Comparison of ENCODE assay signal across 8 cellular contexts in genomic region chr3:143118630-143119008, GRCh38. TPM values are rescaled to one million over a fixed set of nuclear protein-coding genes. Genes with fewer than 3 reads are reported as not detected.
DNase-seq lines count a peak whose midpoint lies in the region; ATAC-seq and TF ChIP-seq lines count a peak whose summit lies in the region.

No MANE protein-coding gene starts in this region.

- no peaks in the 10 kb centered on the region for H3K9me3 Mint-ChIP-seq in HFFc6

- peak overlapping the region; percentile 55 for H3K27ac Mint-ChIP-seq in HFFc6

- dilution Hi-C loops in mammary epithelial cell (cut with HindIII; ENCODE audit: low sequenced_read_pairs), result no loop called here

- no peak for DNase-seq in AG04449 (ENCODE audit: low read depth, low spot score)
- no peak for DNase-seq in HFFc6
- DNase-seq in mammary epithelial cell, result no peak
- DNase-seq in NCI-H524 treated with DMSO at 0.1 percent for 48 hours (lab: John Stamatoyannopoulos, UW), result no peak
- DNase-seq in middle frontal gyrus (ENCODE audit: extremely low spot score, low spot score), result no peak

- no peaks in the 10 kb centered on the region for H3K36me3 Mint-ChIP-seq in HFFc6 (ENCODE audit: low read depth)

- no peak overlapping the region for H3K27ac ChIP-seq in mammary epithelial cell (ENCODE audit: insufficient read depth, low read depth, low read length)
- H3K27ac ChIP-seq in muscle layer of colon (ENCODE audit: low read depth, low read length), result peak overlapping the region; percentile 32

- H3K4me3 Mint-ChIP-seq in HFFc6, result peak overlapping the region; percentile 89

- ATAC-seq in HG03095 (IDR thresholded peaks at IDR 0.05; ENCODE audit: unreplicated experiment) (no peak), HG02885 (IDR thresholded peaks at IDR 0.05; ENCODE audit: poor library complexity, unreplicated experiment) (no peak)

- H3K79me2 ChIP-seq in mammary epithelial cell (ENCODE audit: insufficient read depth, low read length), result no peaks in the 10 kb centered on the region

- H3K27me3 Mint-ChIP-seq in HFFc6 (ENCODE audit: insufficient read depth), result peaks cover 17% of the 10 kb centered on the region

- intact Hi-C loops in mammary epithelial cell (cut with micrococcal nuclease), result loop anchor here (1.0 to 5.0 kb wide), 2 partner anchors 47 to 209 kb away; no protein-coding TSS in a partner anchor

- in situ Hi-C loops in mammary epithelial cell (cut with MboI; ENCODE audit: low sequenced_read_pairs in 2 of 2), result no loop called here

- WGBS in mammary epithelial cell (ENCODE audit: low coverage, missing lambda C conversion rate), result 86% methylated on average over 7 of the region's 13 CpGs

- CTCF ChIA-PET in AG04449 (lab: Yijun Ruan, JAX), result interaction anchor here (4.3 kb wide), 1 partner anchor 526 kb away, joined by 37 read pairs; no protein-coding TSS in a partner anchor
- CTCF ChIA-PET in mammary epithelial cell (lab: Charles Lee; ENCODE audit: low non-redundant PET), result no interaction called here

- peak overlapping the region; percentile 99 for H2AFZ ChIP-seq in mammary epithelial cell (ENCODE audit: low read depth, low read length)

- H3K4me2 ChIP-seq in mammary epithelial cell (ENCODE audit: insufficient read depth, low read depth, low read length), result peak overlapping the region; percentile 95

- TF ChIP-seq CTCF in AG04449 (IDR thresholded peaks at IDR 0.05; ENCODE audit: insufficient read depth, low read length, missing control alignments), result no peak
- no peak for TF ChIP-seq CTCF in HFFc6 (IDR thresholded peaks at IDR 0.05)
- TF ChIP-seq CTCF in mammary epithelial cell (conservative IDR thresholded peaks at IDR 0.05 in 1 of 2, IDR thresholded peaks at IDR 0.05 in 1 of 2; ENCODE audit: extremely low read depth in 1 of 2, insufficient read depth in 1 of 2, low read depth in 1 of 2, low read length in 2 of 2), result no peak

- peak overlapping the region; percentile 83 for H3K4me3 ChIP-seq in AG04449 (ENCODE audit: low read depth, low read length)
- H3K4me3 ChIP-seq in mammary epithelial cell (replicated peaks in 1 of 3; ENCODE audit: insufficient read depth in 1 of 3, low read depth in 2 of 3, low read length in 3 of 3), result peak overlapping the region; percentile 78 to 81 (median 80)
- H3K4me3 ChIP-seq in muscle layer of colon (ENCODE audit: low read depth in 1 of 2, low read length in 2 of 2), result peak overlapping the region in 1 of 2 donors; percentile 73

- POLR2A ChIA-PET in AG04449 (lab: Yijun Ruan, JAX), result no interaction called here

- H3K27me3 ChIP-seq in mammary epithelial cell (ENCODE audit: insufficient read depth, low read length), result no peaks in the 10 kb centered on the region
- H3K27me3 ChIP-seq in muscle layer of colon (ENCODE audit: control insufficient read depth in 1 of 2, insufficient read depth in 2 of 2, low read length in 2 of 2), result peaks cover 0 to 22% of the 10 kb centered on the region in 2 donors

- H4K20me1 ChIP-seq in mammary epithelial cell (ENCODE audit: insufficient read depth, low read length), result no peaks in the 10 kb centered on the region

- H3K36me3 ChIP-seq in mammary epithelial cell (ENCODE audit: insufficient read depth, low read length) (no peaks in the 10 kb centered on the region), muscle layer of colon (ENCODE audit: insufficient read depth, low read length) (no peaks in the 10 kb centered on the region)

- H3K9ac ChIP-seq in mammary epithelial cell (ENCODE audit: insufficient read depth, low read length) (no peak overlapping the region), muscle layer of colon (ENCODE audit: low read length) (no peak overlapping the region)

- peaks cover 18% of the 10 kb centered on the region; the same call in 1 of the 2 replicates for H3K4me1 Mint-ChIP-seq in HFFc6 (ENCODE audit: low read depth)

- no TSS peak for BruUV-seq in mammary epithelial cell (replicated peaks; lab: Mats Ljungman, UMichigan)

- peaks cover 11% of the 10 kb centered on the region for H3K4me1 ChIP-seq in mammary epithelial cell (ENCODE audit: insufficient read depth, low read length)
- peaks cover 7% of the 10 kb centered on the region for H3K4me1 ChIP-seq in muscle layer of colon (ENCODE audit: insufficient read depth, low read length)

- H3K9me3 ChIP-seq in mammary epithelial cell (replicated peaks; ENCODE audit: insufficient read depth, low read length), result no peaks in the 10 kb centered on the region
- no peaks in the 10 kb centered on the region for H3K9me3 ChIP-seq in muscle layer of colon (ENCODE audit: low read length)

RNA-seq across cellular contexts. Expression of gene CHST2, which starts 1.0 kb away (rescaled TPM):
- 1 to 10 TPM; 2.6 to 4.3 (median 3.8) TPM for total RNA-seq in HFFc6 (2021; fragmentation: NEBNext Ultra II Directional; extraction: Animal tissue kit (Norgen Biotek cat#: 25700))
- 10 to 100 TPM; 12.4 to 17.0 TPM for total RNA-seq in mammary epithelial cell
- 2.9 TPM for polyA plus RNA-seq in mammary epithelial cell
- 0.26 TPM for polyA minus RNA-seq in mammary epithelial cell
